Comparison of ENCODE assay signal across 1 cellular context in the genomic region with DNA sequence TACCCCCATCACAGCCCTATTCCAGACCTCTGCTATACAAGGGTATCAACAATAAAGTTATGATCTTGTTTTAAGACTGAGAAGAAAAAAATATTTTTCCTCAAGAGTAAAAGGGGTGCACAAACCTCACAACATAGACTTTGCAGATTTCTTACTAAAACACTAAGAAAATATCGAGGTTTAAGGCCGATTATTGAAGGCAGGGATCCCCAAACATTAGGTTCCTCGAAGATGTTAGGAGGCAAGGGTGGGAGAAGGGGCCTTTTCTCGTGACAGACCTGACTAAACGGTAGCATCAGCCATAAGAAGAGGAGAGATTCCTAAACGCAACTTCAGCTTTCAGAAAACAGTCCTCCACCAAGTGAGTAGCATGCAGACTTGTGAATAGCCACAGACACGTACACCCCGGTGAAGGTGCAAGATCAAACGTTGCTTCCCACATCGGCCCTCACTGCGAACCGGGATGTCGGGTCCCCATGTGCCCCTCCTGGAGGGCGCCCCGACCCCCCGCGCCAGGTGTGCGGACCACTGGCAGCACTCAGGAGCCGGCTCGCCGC.
TF ChIP-seq lines count a peak whose summit lies in the region.

No MANE protein-coding gene starts in this region.

TF ChIP-seq in endothelial cell of umbilical vein, 7 proteins besides CTCF, POLR2A, EP300 and RAD21 (continued from another document):
- TF ChIP-seq, protein P1, sequence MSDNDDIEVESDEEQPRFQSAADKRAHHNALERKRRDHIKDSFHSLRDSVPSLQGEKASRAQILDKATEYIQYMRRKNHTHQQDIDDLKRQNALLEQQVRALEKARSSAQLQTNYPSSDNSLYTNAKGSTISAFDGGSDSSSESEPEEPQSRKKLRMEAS (IDR thresholded peaks at IDR 0.05; ENCODE audit: insufficient read depth, insufficient read length) = no peak
- no peak for TF ChIP-seq JUN (IDR thresholded peaks at IDR 0.05; ENCODE audit: borderline replicate concordance, insufficient read depth, insufficient read length, low read depth)
